18 cellular contexts compared by ENCODE assay signal in the genomic region with DNA sequence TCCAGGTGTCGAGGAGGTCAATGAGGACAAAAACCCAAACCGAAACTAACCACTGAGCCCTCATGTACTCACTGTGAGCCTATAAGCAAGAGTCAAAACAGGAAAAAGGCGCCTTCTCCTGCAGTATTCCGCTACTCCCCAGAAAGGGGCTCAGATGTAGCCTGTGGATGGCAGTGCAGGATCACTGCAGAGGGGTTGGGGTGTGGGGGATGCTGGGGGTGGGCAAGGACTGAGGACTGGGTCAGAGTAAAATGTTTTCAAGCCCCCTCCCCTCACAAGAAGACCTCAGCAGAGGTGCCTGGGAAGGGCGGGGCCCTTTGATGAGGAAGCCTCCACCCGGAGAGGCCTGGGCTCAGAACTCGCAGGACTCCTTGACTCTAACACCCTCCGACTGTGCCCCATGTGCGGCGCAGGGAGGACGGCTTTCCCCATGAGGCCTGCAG.
DNase-seq lines count a peak whose midpoint lies in the region; ATAC-seq and TF ChIP-seq lines count a peak whose summit lies in the region.
"Had no signal": no experiment of that assay in that cellular context is flagged by ENCODE, and none has a peak within 500 bp of the region (broad histone marks: within the 10 kb centered on the region; RNA-seq: fewer than 3 reads in every experiment).

No MANE protein-coding gene starts in this region.

- H3K4me3 ChIP-seq in endodermal cell (ENCODE audit: low read length) (no peak overlapping the region), left lung (no peak overlapping the region)
- H3K4me3 ChIP-seq: SJCRH30 had no signal

- intact Hi-C loops in left lung (cut with DNase I), result no loop called here

- H3K27ac Mint-ChIP-seq in IgD-negative memory B cell, result peak overlapping the region; percentile 16 to 93 (median 88)
- H3K27ac Mint-ChIP-seq in endodermal cell, result no peak overlapping the region
- peak overlapping the region; percentile 37 for H3K27ac Mint-ChIP-seq in stimulated activated memory B cell treated with anti-CD40 and anti-IgM and Interleukin-4, amounts not matched to agents 10 μg/mL and 1 μg/mL and 100 μg/mL, for 72 hours
- H3K27ac Mint-ChIP-seq in effector memory CD8-positive, alpha-beta T cell, result no peak overlapping the region
- H3K27ac Mint-ChIP-seq: CD14-positive monocyte had no signal

- H3K9me3 Mint-ChIP-seq in IgD-negative memory B cell (no peaks in the 10 kb centered on the region), endodermal cell (no peaks in the 10 kb centered on the region)
- no peaks in the 10 kb centered on the region for H3K9me3 Mint-ChIP-seq in stimulated activated memory B cell treated with anti-CD40 and anti-IgM and Interleukin-4, amounts not matched to agents 10 μg/mL and 1 μg/mL and 100 μg/mL, for 72 hours
- no peaks in the 10 kb centered on the region for H3K9me3 Mint-ChIP-seq in effector memory CD8-positive, alpha-beta T cell

- no peaks in the 10 kb centered on the region for H3K36me3 ChIP-seq in endodermal cell (ENCODE audit: control insufficient read depth, insufficient read depth, low read length)
- H3K36me3 ChIP-seq in left lung, result no peaks in the 10 kb centered on the region
- H3K36me3 ChIP-seq: SJCRH30 had no signal

- no peaks in the 10 kb centered on the region for H3K27me3 Mint-ChIP-seq in IgD-negative memory B cell
- H3K27me3 Mint-ChIP-seq in endodermal cell (ENCODE audit: insufficient read depth), result no peaks in the 10 kb centered on the region
- H3K27me3 Mint-ChIP-seq in stimulated activated memory B cell treated with anti-CD40 and anti-IgM and Interleukin-4, amounts not matched to agents 10 μg/mL and 1 μg/mL and 100 μg/mL, for 72 hours, result no peaks in the 10 kb centered on the region
- H3K27me3 Mint-ChIP-seq in effector memory CD8-positive, alpha-beta T cell, result peaks cover 8 to 17% of the 10 kb centered on the region in 2 donors

- no peak overlapping the region for H3K9ac ChIP-seq in endodermal cell (ENCODE audit: extremely low read depth, low read length, poor library complexity, severe bottlenecking)

- H3K27ac ChIP-seq in endodermal cell (ENCODE audit: low read depth, low read length), result no peak overlapping the region
- no peak overlapping the region for H3K27ac ChIP-seq in left lung
- H3K27ac ChIP-seq: SJCRH30 had no signal

- H3K9me3 ChIP-seq in endodermal cell (ENCODE audit: control insufficient read depth, low read length) (no peaks in the 10 kb centered on the region), left lung (no peaks in the 10 kb centered on the region)
- H3K9me3 ChIP-seq: SJCRH30 had no signal

- peak; percentile 7 for TF ChIP-seq CTCF in GM10266 (IDR thresholded peaks at IDR 0.05; ENCODE audit: control insufficient read depth, insufficient read depth, low read depth, missing control alignments)
- TF ChIP-seq CTCF in endodermal cell (conservative IDR thresholded peaks at IDR 0.05), result peak; percentile 14
- no peak for TF ChIP-seq CTCF in left lung (IDR thresholded peaks at IDR 0.05)

- H3K36me3 Mint-ChIP-seq in IgD-negative memory B cell (peaks cover 7% of the 10 kb centered on the region), endodermal cell (ENCODE audit: low read depth) (no peaks in the 10 kb centered on the region)
- peaks cover 41% of the 10 kb centered on the region for H3K36me3 Mint-ChIP-seq in stimulated activated memory B cell treated with anti-CD40 and anti-IgM and Interleukin-4, amounts not matched to agents 10 μg/mL and 1 μg/mL and 100 μg/mL, for 72 hours
- H3K36me3 Mint-ChIP-seq in effector memory CD8-positive, alpha-beta T cell (ENCODE audit: insufficient read depth), result no peaks in the 10 kb centered on the region
- H3K36me3 Mint-ChIP-seq: CD14-positive monocyte had no signal

- H3K4me3 Mint-ChIP-seq in IgD-negative memory B cell (peak overlapping the region in 2 of 4 donors; percentile 74 to 82), endodermal cell (no peak overlapping the region)
- H3K4me3 Mint-ChIP-seq in stimulated activated memory B cell treated with anti-CD40 and anti-IgM and Interleukin-4, amounts not matched to agents 10 μg/mL and 1 μg/mL and 100 μg/mL, for 72 hours, result no peak overlapping the region
- H3K4me3 Mint-ChIP-seq in effector memory CD8-positive, alpha-beta T cell, result no peak overlapping the region
- H3K4me3 Mint-ChIP-seq: CD14-positive monocyte had no signal

- no peaks in the 10 kb centered on the region for H3K27me3 ChIP-seq in endodermal cell (ENCODE audit: control insufficient read depth, insufficient read depth, low read length, poor library complexity, severe bottlenecking)
- no peaks in the 10 kb centered on the region for H3K27me3 ChIP-seq in left lung
- H3K27me3 ChIP-seq: SJCRH30 had no signal

- 93% methylated on average over 2 to 11 of the region's 11 CpGs for WGBS in endodermal cell (ENCODE audit: insufficient coverage in 1 of 2, insufficient read length in 1 of 2), 2 experiments

- H3K4me1 ChIP-seq in endodermal cell (ENCODE audit: control insufficient read depth, insufficient read depth, low read length) (no peaks in the 10 kb centered on the region), left lung (no peaks in the 10 kb centered on the region)
- H3K4me1 ChIP-seq: SJCRH30 had no signal

- DNase-seq in GM10266 (ENCODE audit: extremely low spot score) (no peak), endodermal cell (no peak), HuH-7 (ENCODE audit: low spot score) (no peak), left lung (no peak)
- no peak for DNase-seq in effector memory CD8-positive, alpha-beta T cell
- DNase-seq: DMS 273 treated with DMSO at 0.1 percent for 48 hours, HCEC 1CT, KG1, NCI-H1048, NCI-H1436 treated with DMSO at 0.1 percent for 48 hours, NCI-H2029 treated with DMSO at 0.1 percent for 48 hours, NCI-H2171 treated with DMSO at 0.1 percent for 48 hours, NCI-H446 treated with DMSO at 0.1 percent for 48 hours, PC-3, SJCRH30 had no signal

- H3K4me1 Mint-ChIP-seq in IgD-negative memory B cell (peaks cover 28 to 39% (median 33%) of the 10 kb centered on the region in 3 donors), endodermal cell (peaks cover 9% of the 10 kb centered on the region)
- peaks cover 65% of the 10 kb centered on the region for H3K4me1 Mint-ChIP-seq in stimulated activated memory B cell treated with anti-CD40 and anti-IgM and Interleukin-4, amounts not matched to agents 10 μg/mL and 1 μg/mL and 100 μg/mL, for 72 hours
- no peaks in the 10 kb centered on the region for H3K4me1 Mint-ChIP-seq in effector memory CD8-positive, alpha-beta T cell (ENCODE audit: low read depth in 2 of 2)

- ATAC-seq in stimulated activated memory B cell treated with anti-CD40 and anti-IgM and Interleukin-4, amounts not matched to agents 10 μg/mL and 1 μg/mL and 100 μg/mL, for 72 hours, result peak; percentile 51
- ATAC-seq in effector memory CD8-positive, alpha-beta T cell (replicated peaks), result no peak
- ATAC-seq in left lung, result no peak
- ATAC-seq: PC-3 had no signal

Comparison
In these comparisons a context has a peak if more than half of its experiments do, and no peak if none do; other contexts are left out.
1. CTCF ChIP-seq: peak in GM10266 (single experiment) and endodermal cell (single experiment); none in left lung (0 of 2).
2. H3K27ac Mint-ChIP-seq: peak in IgD-negative memory B cell (3 of 3) and stimulated activated memory B cell treated with anti-CD40 and anti-IgM and Interleukin-4, amounts not matched to agents 10 μg/mL and 1 μg/mL and 100 μg/mL, for 72 hours (single experiment); none in endodermal cell (single experiment) and effector memory CD8-positive, alpha-beta T cell (0 of 2).